20 cellular contexts compared by ENCODE assay signal in the genomic region with DNA sequence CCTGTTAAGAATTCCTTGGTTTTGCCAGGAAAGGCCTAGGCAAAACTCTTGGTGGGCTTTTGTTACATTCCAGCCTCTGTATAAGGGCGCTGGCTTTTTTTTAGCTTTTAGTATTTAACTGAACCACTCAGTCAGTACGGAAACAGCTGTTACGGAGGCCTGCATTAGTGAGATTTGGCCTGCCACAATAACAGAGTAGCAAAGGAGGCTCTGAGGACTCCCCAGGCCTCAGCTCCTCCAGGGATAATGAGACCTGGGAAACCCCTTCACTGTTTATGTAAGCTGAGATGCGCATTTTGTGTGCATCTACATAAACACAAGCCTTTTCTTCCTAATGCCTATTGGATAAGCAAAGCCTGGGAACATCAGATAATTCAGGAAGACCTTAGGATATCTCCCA.
DNase-seq lines count a peak whose midpoint lies in the region; TF ChIP-seq lines count a peak whose summit lies in the region.
"Had no signal": no experiment of that assay in that cellular context is flagged by ENCODE, and none has a peak within 500 bp of the region (broad histone marks: within the 10 kb centered on the region; RNA-seq: fewer than 3 reads in every experiment).

No MANE protein-coding gene starts in this region.

- H3K79me2 ChIP-seq in trophoblast cell (ENCODE audit: control insufficient read depth, insufficient read depth, low read length, poor library complexity) = no peaks in the 10 kb centered on the region

- H2AFZ ChIP-seq in trophoblast cell (ENCODE audit: insufficient read depth, low read length, poor library complexity) = no peak overlapping the region

- H3K14ac ChIP-seq in trophoblast cell (ENCODE audit: low read length) = no peak overlapping the region

- H3K4me3 ChIP-seq in HUES48 (ENCODE audit: low read depth, low read length) (peak overlapping the region; percentile 10; the same call in 1 of the 2 replicates), trophoblast cell (ENCODE audit: low read depth, low read length) (no peak overlapping the region)
- H3K4me3 ChIP-seq: breast epithelium, heart right ventricle, K562 had no signal

- no peak for TF ChIP-seq CTCF in chondrocyte (IDR thresholded peaks at IDR 0.05)

- H4K91ac ChIP-seq in trophoblast cell (ENCODE audit: low read depth, low read length) = no peak overlapping the region

- H3K36me3 ChIP-seq in HUES48 (ENCODE audit: control insufficient read depth, insufficient read depth, low read length) (peaks cover 41% of the 10 kb centered on the region), trophoblast cell (ENCODE audit: control insufficient read depth in 1 of 2, insufficient read depth in 2 of 2, low read length in 2 of 2) (peaks cover 3% of the 10 kb centered on the region in 2 experiments)

- no peaks in the 10 kb centered on the region for H3K9me3 Mint-ChIP-seq in chondrocyte (ENCODE audit: low read depth)
- H3K9me3 Mint-ChIP-seq: activated naive CD8-positive, alpha-beta T cell treated with anti-CD3 and anti-CD28 coated beads, Interleukin-2, amount 50 U/mL, for 24 hours; activated T-helper 1 cell treated with anti-CD3 and anti-CD28 coated beads, Interleukin-12 subunit alpha, Interleukin-12 subunit beta, Interleukin-2, Interleukin-4 antibody, amounts not matched to agents 30 ng/mL and 10 ng/mL and 1 ng/mL, durations not matched to agents 14 hours and 24 hours and 36 hours had no signal

- H3K36me3 Mint-ChIP-seq in chondrocyte (ENCODE audit: low read depth) = peaks cover 15% of the 10 kb centered on the region

- WGBS in trophoblast cell (ENCODE audit: extremely low coverage, insufficient coverage, insufficient read length) = no CpG with 5 or more reads among the region's 4 CpGs

- H2BK120ac ChIP-seq in trophoblast cell (ENCODE audit: insufficient read depth, low read length, poor library complexity) = no peak overlapping the region

- H4K12ac ChIP-seq in trophoblast cell (ENCODE audit: low read depth, low read length) = no peak overlapping the region

- H3K27me3 ChIP-seq in HUES48 (ENCODE audit: control insufficient read depth, insufficient read depth, low read length) = no peaks in the 10 kb centered on the region
- no peaks in the 10 kb centered on the region for H3K27me3 ChIP-seq in trophoblast cell (ENCODE audit: insufficient read depth, low read length)
- H3K27me3 ChIP-seq: breast epithelium, heart right ventricle had no signal

- H3K9me3 ChIP-seq in HUES48 (ENCODE audit: control insufficient read depth, insufficient read depth, low read length) (no peaks in the 10 kb centered on the region), trophoblast cell (ENCODE audit: insufficient read depth, low read depth, low read length) (no peaks in the 10 kb centered on the region)
- H3K9me3 ChIP-seq: breast epithelium, heart right ventricle had no signal

- no peak overlapping the region for H3K9ac ChIP-seq in HUES48 (ENCODE audit: low read depth, low read length)
- H3K9ac ChIP-seq in trophoblast cell (ENCODE audit: low read length) = no peak overlapping the region

- no peak overlapping the region for H3K18ac ChIP-seq in trophoblast cell (ENCODE audit: low read length)

- no peak overlapping the region for H2BK5ac ChIP-seq in trophoblast cell (ENCODE audit: low read depth, low read length, poor library complexity)

- H2AK5ac ChIP-seq in trophoblast cell (ENCODE audit: low read length) = no peak overlapping the region

- peak overlapping the region; percentile 98 for H3K27ac ChIP-seq in HUES48 (ENCODE audit: low read depth, low read length)
- H3K27ac ChIP-seq in trophoblast cell (ENCODE audit: low read depth, low read length) = peak overlapping the region; percentile 11
- H3K27ac ChIP-seq: breast epithelium had no signal

- no peaks in the 10 kb centered on the region for H3K79me1 ChIP-seq in trophoblast cell (ENCODE audit: low read length)

- no peak overlapping the region for H3K4me3 Mint-ChIP-seq in chondrocyte (ENCODE audit: unreplicated experiment)
- H3K4me3 Mint-ChIP-seq: activated CD8-positive, alpha-beta T cell treated with anti-CD3 and anti-CD28 coated beads, Interleukin-2, amount 10 ng/mL, durations not matched to agents 7 days and 5 days; activated naive CD8-positive, alpha-beta T cell treated with anti-CD3 and anti-CD28 coated beads, Interleukin-2, amount 50 U/mL, for 24 hours; activated T-helper 1 cell treated with anti-CD3 and anti-CD28 coated beads, Interleukin-12 subunit alpha, Interleukin-12 subunit beta, Interleukin-2, Interleukin-4 antibody, amounts not matched to agents 30 ng/mL and 10 ng/mL and 1 ng/mL, durations not matched to agents 14 hours and 24 hours and 36 hours had no signal

- H3K4me2 ChIP-seq in trophoblast cell (ENCODE audit: low read length) = no peak overlapping the region

- no peak overlapping the region for H4K8ac ChIP-seq in trophoblast cell (ENCODE audit: low read depth, low read length)

- H3K27ac Mint-ChIP-seq in chondrocyte (ENCODE audit: unreplicated experiment) = no peak overlapping the region
- H3K27ac Mint-ChIP-seq: activated CD8-positive, alpha-beta T cell treated with anti-CD3 and anti-CD28 coated beads, Interleukin-2, amount 10 ng/mL, durations not matched to agents 7 days and 5 days; activated naive CD8-positive, alpha-beta T cell treated with anti-CD3 and anti-CD28 coated beads, Interleukin-2, amount 50 U/mL, for 24 hours; activated T-helper 1 cell treated with anti-CD3 and anti-CD28 coated beads, Interleukin-12 subunit alpha, Interleukin-12 subunit beta, Interleukin-2, Interleukin-4 antibody, amounts not matched to agents 30 ng/mL and 10 ng/mL and 1 ng/mL, durations not matched to agents 14 hours and 24 hours and 36 hours had no signal

- H3K4me1 ChIP-seq in HUES48 (ENCODE audit: control insufficient read depth, insufficient read depth, low read length) (peaks cover 32% of the 10 kb centered on the region), trophoblast cell (ENCODE audit: control insufficient read depth in 1 of 2, insufficient read depth in 2 of 2, low read length in 2 of 2) (peaks cover 0 to 4% of the 10 kb centered on the region in 2 experiments)
- H3K4me1 ChIP-seq: breast epithelium had no signal

- no peak overlapping the region for H3K23ac ChIP-seq in trophoblast cell (ENCODE audit: low read length)

- no peaks in the 10 kb centered on the region for H3K27me3 Mint-ChIP-seq in chondrocyte (ENCODE audit: low read depth)
- H3K27me3 Mint-ChIP-seq: activated naive CD8-positive, alpha-beta T cell treated with anti-CD3 and anti-CD28 coated beads, Interleukin-2, amount 50 U/mL, for 24 hours had no signal

- no peak overlapping the region for H2BK12ac ChIP-seq in trophoblast cell (ENCODE audit: low read length)

- H3K4me1 Mint-ChIP-seq in chondrocyte (ENCODE audit: low read depth) = peaks cover 12% of the 10 kb centered on the region

- DNase-seq in SK-N-DZ (ENCODE audit: low spot score) (peak; percentile 38), iPS DF 19.7 (ENCODE audit: low read depth, low spot score) (peak; percentile 25), trophoblast cell (no peak), chondrocyte (ENCODE audit: low spot score) (no peak), glomerular visceral epithelial cell (ENCODE audit: extremely low spot score) (no peak)
- no peak for DNase-seq in activated T-cell treated with anti-CD3 and anti-CD28 coated beads, Interleukin-2, amount 50 U/mL, for 1 hour
- DNase-seq: activated CD8-positive, alpha-beta T cell treated with anti-CD3 and anti-CD28 coated beads, Interleukin-2, amount 10 ng/mL, durations not matched to agents 7 days and 5 days; activated naive CD8-positive, alpha-beta T cell treated with anti-CD3 and anti-CD28 coated beads, Interleukin-2, amount 50 U/mL, for 24 hours; C1 segment of cervical spinal cord; effector CD4-positive, alpha-beta T cell; heart right ventricle; NCI-H69; small intestine; stimulated activated CD4-positive, alpha-beta T cell treated with anti-CD3 and anti-CD28 coated beads, Interleukin-4, amount 100 ng/mL, for 4 hours; stimulated activated CD8-positive, alpha-beta memory T cell treated with anti-CD3 and anti-CD28 coated beads, Interleukin-4, amount 100 ng/mL, for 48 hours; T-helper 1 cell had no signal

- no peak overlapping the region for H3K4ac ChIP-seq in trophoblast cell (ENCODE audit: low read depth, low read length)

Comparison
In these comparisons a context has a peak if more than half of its experiments do, and no peak if none do; other contexts are left out.
1. DNase-seq: peak in SK-N-DZ (single experiment) and iPS DF 19.7 (single experiment); none in trophoblast cell (0 of 2), chondrocyte (single experiment), activated T-cell treated with anti-CD3 and anti-CD28 coated beads, Interleukin-2, amount 50 U/mL, for 1 hour (single experiment) and glomerular visceral epithelial cell (single experiment).